Comparison of ENCODE assay signal across 1 cellular context in genomic region chr6:126123226-126123625, GRCh38.
TF ChIP-seq lines count a peak whose summit lies in the region.

No MANE protein-coding gene starts in this region.

TF ChIP-seq in K562, 482 proteins besides CTCF, POLR2A, EP300 and RAD21 (continued from another document and continues in another):
- no peak for TF ChIP-seq TFE3 (CRISPR knock-in tag; IDR thresholded peaks at IDR 0.05)
- no peak for TF ChIP-seq UBTF (IDR thresholded peaks at IDR 0.05; ENCODE audit: borderline replicate concordance in 1 of 2, low read depth in 2 of 2, low read length in 2 of 2)
- no peak for TF ChIP-seq PBX2 (CRISPR knock-in tag; IDR thresholded peaks at IDR 0.05; ENCODE audit: low read depth)
- no peak for TF ChIP-seq PBX2 (tag; conservative IDR thresholded peaks at IDR 0.05; ENCODE audit: low read depth)
- TF ChIP-seq PHF21A (IDR thresholded peaks at IDR 0.05; ENCODE audit: borderline replicate concordance, low read depth): peak; percentile 51; the same call in 1 of the 2 replicates
- no peak for TF ChIP-seq PURB (CRISPR knock-in tag; IDR thresholded peaks at IDR 0.05; ENCODE audit: low read depth)
- TF ChIP-seq SMARCB1 (IDR thresholded peaks at IDR 0.05; ENCODE audit: insufficient read length, low read depth): no peak
- peak; percentile 87 for TF ChIP-seq ESRRA (IDR thresholded peaks at IDR 0.05; ENCODE audit: borderline replicate concordance, low read depth)
- TF ChIP-seq TARDBP (IDR thresholded peaks at IDR 0.05): no peak; the same call in 1 of the 2 replicates
- no peak for TF ChIP-seq CHD2 (IDR thresholded peaks at IDR 0.05; ENCODE audit: low read depth, low read length)
- no peak for TF ChIP-seq SIRT6 (IDR thresholded peaks at IDR 0.05; ENCODE audit: low read depth, low read length)
- no peak for TF ChIP-seq RBFOX2 (IDR thresholded peaks at IDR 0.05; ENCODE audit: low read depth, low read length)
- TF ChIP-seq ZNF668 (CRISPR knock-in tag; IDR thresholded peaks at IDR 0.05): no peak
- no peak for TF ChIP-seq ZFP30 (CRISPR knock-in tag; IDR thresholded peaks at IDR 0.05; ENCODE audit: borderline replicate concordance)
- no peak for TF ChIP-seq ARID3B (CRISPR knock-in tag; IDR thresholded peaks at IDR 0.05; ENCODE audit: borderline replicate concordance)
- no peak for TF ChIP-seq SLC30A9 (CRISPR knock-in tag; IDR thresholded peaks at IDR 0.05)
- TF ChIP-seq CCNT2 (IDR thresholded peaks at IDR 0.05; ENCODE audit: borderline replicate concordance, extremely low read depth, insufficient read length, low read depth, low read length): peak; percentile 89
- TF ChIP-seq ATF3 (IDR thresholded peaks at IDR 0.05): no peak
- no peak for TF ChIP-seq ATF3 (CRISPR knock-in tag; conservative IDR thresholded peaks at IDR 0.05)
- no peak for TF ChIP-seq CEBPZ (IDR thresholded peaks at IDR 0.05; ENCODE audit: borderline replicate concordance, low read depth, low read length)
- TF ChIP-seq SRSF7 (optimal IDR thresholded peaks at IDR 0.05; ENCODE audit: low read depth, low read length): no peak
- TF ChIP-seq ZBTB9 (CRISPR knock-in tag; IDR thresholded peaks at IDR 0.05): no peak
- TF ChIP-seq MBD1 (CRISPR knock-in tag; IDR thresholded peaks at IDR 0.05): no peak
- no peak for TF ChIP-seq TAF7 (tag; IDR thresholded peaks at IDR 0.05)
- TF ChIP-seq MAZ (CRISPR knock-in tag; conservative IDR thresholded peaks at IDR 0.05 in 1 of 2, IDR thresholded peaks at IDR 0.05 in 1 of 2): peak in 1 of 2 experiments; percentile 48; a peak in 1 of 4 replicates
- no peak for TF ChIP-seq ZNF124 (CRISPR knock-in tag; IDR thresholded peaks at IDR 0.05)
- TF ChIP-seq MYC (IDR thresholded peaks at IDR 0.05; ENCODE audit: low read depth, low read length): no peak
- no peak for TF ChIP-seq MYC (CRISPR knock-in tag; IDR thresholded peaks at IDR 0.05; ENCODE audit: borderline replicate concordance, low read depth)
- no peak for TF ChIP-seq HOXB6 (CRISPR knock-in tag; IDR thresholded peaks at IDR 0.05; ENCODE audit: borderline replicate concordance)
- no peak for TF ChIP-seq SMAD3 (CRISPR knock-in tag; conservative IDR thresholded peaks at IDR 0.05)
- no peak for TF ChIP-seq ZNF280A (IDR thresholded peaks at IDR 0.05; ENCODE audit: low read depth, partially characterized antibody)
- no peak for TF ChIP-seq E2F1 (CRISPR knock-in tag; IDR thresholded peaks at IDR 0.05)
- TF ChIP-seq ZFPM2 (CRISPR knock-in tag; IDR thresholded peaks at IDR 0.05): no peak
- TF ChIP-seq XRCC5 (IDR thresholded peaks at IDR 0.05; ENCODE audit: low read depth, low read length): no peak
- TF ChIP-seq ZNF512 (tag; IDR thresholded peaks at IDR 0.05): no peak
- TF ChIP-seq CBFA2T2 (conservative IDR thresholded peaks at IDR 0.05): peak; percentile 89
- no peak for TF ChIP-seq NR1H2 (CRISPR knock-in tag; IDR thresholded peaks at IDR 0.05)
